ENCODE assay signal across 1 cellular context in the genomic region with DNA sequence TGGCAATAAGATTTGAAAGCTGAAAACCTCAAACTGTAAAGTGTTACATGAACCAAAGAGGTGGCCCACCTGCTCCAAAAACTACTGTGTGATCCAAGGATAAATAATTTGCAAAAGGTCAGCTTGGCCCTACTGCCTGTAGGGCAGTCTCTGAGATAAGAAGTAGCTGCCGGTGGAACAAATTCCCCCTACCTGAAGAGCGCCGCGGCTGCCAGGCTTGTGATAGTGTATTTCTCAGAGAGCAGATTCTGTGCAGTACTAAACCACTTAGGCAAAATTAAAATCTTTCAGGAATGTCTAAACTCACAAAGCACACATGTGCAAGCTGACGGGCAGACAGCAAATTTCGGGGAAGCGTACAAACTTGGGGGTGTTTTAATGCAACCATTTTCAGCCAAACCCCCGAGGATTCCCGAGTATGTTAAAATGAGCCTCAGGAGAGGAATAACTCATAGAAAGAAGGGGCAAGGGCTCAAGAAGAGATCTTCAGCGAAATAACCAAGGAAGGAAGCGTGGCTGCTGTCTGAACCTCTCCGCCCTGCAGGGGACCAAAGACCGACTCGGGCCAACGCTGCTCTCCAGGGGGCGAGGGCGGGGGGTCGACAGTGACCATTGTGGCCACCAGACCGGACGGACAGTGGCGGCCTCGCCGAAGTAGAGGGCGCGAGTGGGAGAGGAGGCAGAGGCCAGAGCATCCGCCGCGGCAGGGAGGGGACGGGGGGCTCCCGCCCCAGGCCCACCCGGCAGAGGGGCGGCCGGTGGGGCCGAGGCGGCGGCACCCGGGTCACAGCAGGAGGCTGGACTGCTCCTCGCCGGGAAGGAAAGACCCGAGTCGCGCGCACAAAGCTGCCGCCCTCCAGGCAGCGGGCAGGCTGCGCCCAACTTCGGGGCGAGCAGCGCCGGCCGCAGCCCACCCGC.
A peak's percentile ranks its signal among the peaks of the same experiment; 100 is the strongest.
TF ChIP-seq lines count a peak whose summit lies in the region.

No MANE protein-coding gene starts in this region.

TF ChIP-seq in HEK293, 187 proteins besides CTCF, POLR2A, EP300 and RAD21 (continued from another document and continues in another):
- TF ChIP-seq, protein P1, sequence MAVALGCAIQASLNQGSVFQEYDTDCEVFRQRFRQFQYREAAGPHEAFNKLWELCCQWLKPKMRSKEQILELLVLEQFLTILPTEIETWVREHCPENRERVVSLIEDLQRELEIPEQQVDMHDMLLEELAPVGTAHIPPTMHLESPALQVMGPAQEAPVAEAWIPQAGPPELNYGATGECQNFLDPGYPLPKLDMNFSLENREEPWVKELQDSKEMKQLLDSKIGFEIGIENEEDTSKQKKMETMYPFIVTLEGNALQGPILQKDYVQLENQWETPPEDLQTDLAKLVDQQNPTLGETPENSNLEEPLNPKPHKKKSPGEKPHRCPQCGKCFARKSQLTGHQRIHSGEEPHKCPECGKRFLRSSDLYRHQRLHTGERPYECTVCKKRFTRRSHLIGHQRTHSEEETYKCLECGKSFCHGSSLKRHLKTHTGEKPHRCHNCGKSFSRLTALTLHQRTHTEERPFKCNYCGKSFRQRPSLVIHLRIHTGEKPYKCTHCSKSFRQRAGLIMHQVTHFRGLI (tag by site-specific recombination; IDR thresholded peaks at IDR 0.05), result no peak
- TF ChIP-seq ZNF514 (tag by site-specific recombination; IDR thresholded peaks at IDR 0.05) (no peak), KLF10 (tag by site-specific recombination; IDR thresholded peaks at IDR 0.05) (no peak), ZFP41 (tag by site-specific recombination; IDR thresholded peaks at IDR 0.05; ENCODE audit: borderline replicate concordance) (no peak), ZNF785 (tag by site-specific recombination; IDR thresholded peaks at IDR 0.05) (no peak), GLIS2 (tag by site-specific recombination; IDR thresholded peaks at IDR 0.05) (peak; percentile 94), RBAK (tag by site-specific recombination; IDR thresholded peaks at IDR 0.05) (no peak), MEIS1 (CRISPR knock-in tag; IDR thresholded peaks at IDR 0.05; ENCODE audit: borderline replicate concordance) (no peak), ZSCAN23 (tag by site-specific recombination; IDR thresholded peaks at IDR 0.05) (no peak), ZNF366 (tag by site-specific recombination; conservative IDR thresholded peaks at IDR 0.05) (no peak), ZNF184 (tag by site-specific recombination; IDR thresholded peaks at IDR 0.05) (no peak), ZBTB48 (tag by site-specific recombination; IDR thresholded peaks at IDR 0.05) (no peak), ZNF174 (tag by site-specific recombination; IDR thresholded peaks at IDR 0.05) (no peak), ZNF10 (tag by site-specific recombination; IDR thresholded peaks at IDR 0.05) (no peak), ZNF274 (IDR thresholded peaks at IDR 0.05; ENCODE audit: low read length) (no peak), ZNF274 (tag by site-specific recombination; IDR thresholded peaks at IDR 0.05; ENCODE audit: borderline replicate concordance) (no peak), ZNF214 (tag by site-specific recombination; IDR thresholded peaks at IDR 0.05; ENCODE audit: borderline replicate concordance) (no peak), ZNF623 (tag by site-specific recombination; IDR thresholded peaks at IDR 0.05) (no peak), ZIC2 (tag by site-specific recombination; IDR thresholded peaks at IDR 0.05) (peak; percentile 74), ZNF621 (tag by site-specific recombination; IDR thresholded peaks at IDR 0.05) (no peak), ZNF211 (tag by site-specific recombination; IDR thresholded peaks at IDR 0.05; ENCODE audit: low read depth) (no peak), ZBTB1 (tag by site-specific recombination; IDR thresholded peaks at IDR 0.05) (no peak), ZNF202 (tag by site-specific recombination; IDR thresholded peaks at IDR 0.05; ENCODE audit: borderline replicate concordance) (no peak), ZNF133 (tag by site-specific recombination; IDR thresholded peaks at IDR 0.05) (no peak), SP3 (tag by site-specific recombination; IDR thresholded peaks at IDR 0.05) (no peak), ZNF707 (tag by site-specific recombination; IDR thresholded peaks at IDR 0.05) (no peak), HOXA7 (CRISPR knock-in tag; IDR thresholded peaks at IDR 0.05; ENCODE audit: borderline replicate concordance) (no peak)
- TF ChIP-seq, protein P2, sequence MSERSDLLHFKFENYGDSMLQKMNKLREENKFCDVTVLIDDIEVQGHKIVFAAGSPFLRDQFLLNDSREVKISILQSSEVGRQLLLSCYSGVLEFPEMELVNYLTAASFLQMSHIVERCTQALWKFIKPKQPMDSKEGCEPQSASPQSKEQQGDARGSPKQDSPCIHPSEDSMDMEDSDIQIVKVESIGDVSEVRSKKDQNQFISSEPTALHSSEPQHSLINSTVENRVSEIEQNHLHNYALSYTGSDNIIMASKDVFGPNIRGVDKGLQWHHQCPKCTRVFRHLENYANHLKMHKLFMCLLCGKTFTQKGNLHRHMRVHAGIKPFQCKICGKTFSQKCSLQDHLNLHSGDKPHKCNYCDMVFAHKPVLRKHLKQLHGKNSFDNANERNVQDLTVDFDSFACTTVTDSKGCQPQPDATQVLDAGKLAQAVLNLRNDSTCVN (tag by site-specific recombination; optimal IDR thresholded peaks at IDR 0.05), result peak; percentile 40
- TF ChIP-seq, protein P3, sequence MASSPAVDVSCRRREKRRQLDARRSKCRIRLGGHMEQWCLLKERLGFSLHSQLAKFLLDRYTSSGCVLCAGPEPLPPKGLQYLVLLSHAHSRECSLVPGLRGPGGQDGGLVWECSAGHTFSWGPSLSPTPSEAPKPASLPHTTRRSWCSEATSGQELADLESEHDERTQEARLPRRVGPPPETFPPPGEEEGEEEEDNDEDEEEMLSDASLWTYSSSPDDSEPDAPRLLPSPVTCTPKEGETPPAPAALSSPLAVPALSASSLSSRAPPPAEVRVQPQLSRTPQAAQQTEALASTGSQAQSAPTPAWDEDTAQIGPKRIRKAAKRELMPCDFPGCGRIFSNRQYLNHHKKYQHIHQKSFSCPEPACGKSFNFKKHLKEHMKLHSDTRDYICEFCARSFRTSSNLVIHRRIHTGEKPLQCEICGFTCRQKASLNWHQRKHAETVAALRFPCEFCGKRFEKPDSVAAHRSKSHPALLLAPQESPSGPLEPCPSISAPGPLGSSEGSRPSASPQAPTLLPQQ (tag by site-specific recombination; IDR thresholded peaks at IDR 0.05), result no peak
- TF ChIP-seq, protein P4, sequence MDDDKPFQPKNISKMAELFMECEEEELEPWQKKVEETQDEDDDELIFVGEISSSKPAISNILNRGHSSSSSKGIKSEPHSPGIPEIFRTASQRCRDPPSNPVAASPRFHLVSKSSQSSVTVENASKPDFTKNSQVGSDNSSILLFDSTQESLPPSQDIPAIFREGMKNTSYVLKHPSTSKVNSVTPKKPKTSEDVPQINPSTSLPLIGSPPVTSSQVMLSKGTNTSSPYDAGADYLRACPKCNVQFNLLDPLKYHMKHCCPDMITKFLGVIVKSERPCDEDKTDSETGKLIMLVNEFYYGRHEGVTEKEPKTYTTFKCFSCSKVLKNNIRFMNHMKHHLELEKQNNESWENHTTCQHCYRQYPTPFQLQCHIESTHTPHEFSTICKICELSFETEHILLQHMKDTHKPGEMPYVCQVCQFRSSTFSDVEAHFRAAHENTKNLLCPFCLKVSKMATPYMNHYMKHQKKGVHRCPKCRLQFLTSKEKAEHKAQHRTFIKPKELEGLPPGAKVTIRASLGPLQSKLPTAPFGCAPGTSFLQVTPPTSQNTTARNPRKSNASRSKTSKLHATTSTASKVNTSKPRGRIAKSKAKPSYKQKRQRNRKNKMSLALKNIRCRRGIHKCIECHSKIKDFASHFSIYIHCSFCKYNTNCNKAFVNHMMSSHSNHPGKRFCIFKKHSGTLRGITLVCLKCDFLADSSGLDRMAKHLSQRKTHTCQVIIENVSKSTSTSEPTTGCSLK (tag by site-specific recombination; IDR thresholded peaks at IDR 0.05), result no peak
- TF ChIP-seq, protein P5, sequence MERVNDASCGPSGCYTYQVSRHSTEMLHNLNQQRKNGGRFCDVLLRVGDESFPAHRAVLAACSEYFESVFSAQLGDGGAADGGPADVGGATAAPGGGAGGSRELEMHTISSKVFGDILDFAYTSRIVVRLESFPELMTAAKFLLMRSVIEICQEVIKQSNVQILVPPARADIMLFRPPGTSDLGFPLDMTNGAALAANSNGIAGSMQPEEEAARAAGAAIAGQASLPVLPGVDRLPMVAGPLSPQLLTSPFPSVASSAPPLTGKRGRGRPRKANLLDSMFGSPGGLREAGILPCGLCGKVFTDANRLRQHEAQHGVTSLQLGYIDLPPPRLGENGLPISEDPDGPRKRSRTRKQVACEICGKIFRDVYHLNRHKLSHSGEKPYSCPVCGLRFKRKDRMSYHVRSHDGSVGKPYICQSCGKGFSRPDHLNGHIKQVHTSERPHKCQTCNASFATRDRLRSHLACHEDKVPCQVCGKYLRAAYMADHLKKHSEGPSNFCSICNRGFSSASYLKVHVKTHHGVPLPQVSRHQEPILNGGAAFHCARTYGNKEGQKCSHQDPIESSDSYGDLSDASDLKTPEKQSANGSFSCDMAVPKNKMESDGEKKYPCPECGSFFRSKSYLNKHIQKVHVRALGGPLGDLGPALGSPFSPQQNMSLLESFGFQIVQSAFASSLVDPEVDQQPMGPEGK (tag by site-specific recombination; IDR thresholded peaks at IDR 0.05), result peak; percentile 42
- TF ChIP-seq, protein P6, sequence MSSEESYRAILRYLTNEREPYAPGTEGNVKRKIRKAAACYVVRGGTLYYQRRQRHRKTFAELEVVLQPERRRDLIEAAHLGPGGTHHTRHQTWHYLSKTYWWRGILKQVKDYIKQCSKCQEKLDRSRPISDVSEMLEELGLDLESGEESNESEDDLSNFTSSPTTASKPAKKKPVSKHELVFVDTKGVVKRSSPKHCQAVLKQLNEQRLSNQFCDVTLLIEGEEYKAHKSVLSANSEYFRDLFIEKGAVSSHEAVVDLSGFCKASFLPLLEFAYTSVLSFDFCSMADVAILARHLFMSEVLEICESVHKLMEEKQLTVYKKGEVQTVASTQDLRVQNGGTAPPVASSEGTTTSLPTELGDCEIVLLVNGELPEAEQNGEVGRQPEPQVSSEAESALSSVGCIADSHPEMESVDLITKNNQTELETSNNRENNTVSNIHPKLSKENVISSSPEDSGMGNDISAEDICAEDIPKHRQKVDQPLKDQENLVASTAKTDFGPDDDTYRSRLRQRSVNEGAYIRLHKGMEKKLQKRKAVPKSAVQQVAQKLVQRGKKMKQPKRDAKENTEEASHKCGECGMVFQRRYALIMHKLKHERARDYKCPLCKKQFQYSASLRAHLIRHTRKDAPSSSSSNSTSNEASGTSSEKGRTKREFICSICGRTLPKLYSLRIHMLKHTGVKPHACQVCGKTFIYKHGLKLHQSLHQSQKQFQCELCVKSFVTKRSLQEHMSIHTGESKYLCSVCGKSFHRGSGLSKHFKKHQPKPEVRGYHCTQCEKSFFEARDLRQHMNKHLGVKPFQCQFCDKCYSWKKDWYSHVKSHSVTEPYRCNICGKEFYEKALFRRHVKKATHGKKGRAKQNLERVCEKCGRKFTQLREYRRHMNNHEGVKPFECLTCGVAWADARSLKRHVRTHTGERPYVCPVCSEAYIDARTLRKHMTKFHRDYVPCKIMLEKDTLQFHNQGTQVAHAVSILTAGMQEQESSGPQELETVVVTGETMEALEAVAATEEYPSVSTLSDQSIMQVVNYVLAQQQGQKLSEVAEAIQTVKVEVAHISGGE (tag by site-specific recombination; conservative IDR thresholded peaks at IDR 0.05; ENCODE audit: low read depth), result no peak
- TF ChIP-seq, protein P7, sequence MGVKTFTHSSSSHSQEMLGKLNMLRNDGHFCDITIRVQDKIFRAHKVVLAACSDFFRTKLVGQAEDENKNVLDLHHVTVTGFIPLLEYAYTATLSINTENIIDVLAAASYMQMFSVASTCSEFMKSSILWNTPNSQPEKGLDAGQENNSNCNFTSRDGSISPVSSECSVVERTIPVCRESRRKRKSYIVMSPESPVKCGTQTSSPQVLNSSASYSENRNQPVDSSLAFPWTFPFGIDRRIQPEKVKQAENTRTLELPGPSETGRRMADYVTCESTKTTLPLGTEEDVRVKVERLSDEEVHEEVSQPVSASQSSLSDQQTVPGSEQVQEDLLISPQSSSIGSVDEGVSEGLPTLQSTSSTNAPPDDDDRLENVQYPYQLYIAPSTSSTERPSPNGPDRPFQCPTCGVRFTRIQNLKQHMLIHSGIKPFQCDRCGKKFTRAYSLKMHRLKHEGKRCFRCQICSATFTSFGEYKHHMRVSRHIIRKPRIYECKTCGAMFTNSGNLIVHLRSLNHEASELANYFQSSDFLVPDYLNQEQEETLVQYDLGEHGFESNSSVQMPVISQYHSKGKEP (tag by site-specific recombination; IDR thresholded peaks at IDR 0.05), result no peak
- TF ChIP-seq, protein P8, sequence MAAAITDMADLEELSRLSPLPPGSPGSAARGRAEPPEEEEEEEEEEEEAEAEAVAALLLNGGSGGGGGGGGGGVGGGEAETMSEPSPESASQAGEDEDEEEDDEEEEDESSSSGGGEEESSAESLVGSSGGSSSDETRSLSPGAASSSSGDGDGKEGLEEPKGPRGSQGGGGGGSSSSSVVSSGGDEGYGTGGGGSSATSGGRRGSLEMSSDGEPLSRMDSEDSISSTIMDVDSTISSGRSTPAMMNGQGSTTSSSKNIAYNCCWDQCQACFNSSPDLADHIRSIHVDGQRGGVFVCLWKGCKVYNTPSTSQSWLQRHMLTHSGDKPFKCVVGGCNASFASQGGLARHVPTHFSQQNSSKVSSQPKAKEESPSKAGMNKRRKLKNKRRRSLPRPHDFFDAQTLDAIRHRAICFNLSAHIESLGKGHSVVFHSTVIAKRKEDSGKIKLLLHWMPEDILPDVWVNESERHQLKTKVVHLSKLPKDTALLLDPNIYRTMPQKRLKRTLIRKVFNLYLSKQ (tag by site-specific recombination; IDR thresholded peaks at IDR 0.05; ENCODE audit: borderline replicate concordance), result no peak
- TF ChIP-seq, protein P9, sequence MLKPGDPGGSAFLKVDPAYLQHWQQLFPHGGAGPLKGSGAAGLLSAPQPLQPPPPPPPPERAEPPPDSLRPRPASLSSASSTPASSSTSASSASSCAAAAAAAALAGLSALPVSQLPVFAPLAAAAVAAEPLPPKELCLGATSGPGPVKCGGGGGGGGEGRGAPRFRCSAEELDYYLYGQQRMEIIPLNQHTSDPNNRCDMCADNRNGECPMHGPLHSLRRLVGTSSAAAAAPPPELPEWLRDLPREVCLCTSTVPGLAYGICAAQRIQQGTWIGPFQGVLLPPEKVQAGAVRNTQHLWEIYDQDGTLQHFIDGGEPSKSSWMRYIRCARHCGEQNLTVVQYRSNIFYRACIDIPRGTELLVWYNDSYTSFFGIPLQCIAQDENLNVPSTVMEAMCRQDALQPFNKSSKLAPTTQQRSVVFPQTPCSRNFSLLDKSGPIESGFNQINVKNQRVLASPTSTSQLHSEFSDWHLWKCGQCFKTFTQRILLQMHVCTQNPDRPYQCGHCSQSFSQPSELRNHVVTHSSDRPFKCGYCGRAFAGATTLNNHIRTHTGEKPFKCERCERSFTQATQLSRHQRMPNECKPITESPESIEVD (tag by site-specific recombination; IDR thresholded peaks at IDR 0.05), result no peak
- TF ChIP-seq, protein P10, sequence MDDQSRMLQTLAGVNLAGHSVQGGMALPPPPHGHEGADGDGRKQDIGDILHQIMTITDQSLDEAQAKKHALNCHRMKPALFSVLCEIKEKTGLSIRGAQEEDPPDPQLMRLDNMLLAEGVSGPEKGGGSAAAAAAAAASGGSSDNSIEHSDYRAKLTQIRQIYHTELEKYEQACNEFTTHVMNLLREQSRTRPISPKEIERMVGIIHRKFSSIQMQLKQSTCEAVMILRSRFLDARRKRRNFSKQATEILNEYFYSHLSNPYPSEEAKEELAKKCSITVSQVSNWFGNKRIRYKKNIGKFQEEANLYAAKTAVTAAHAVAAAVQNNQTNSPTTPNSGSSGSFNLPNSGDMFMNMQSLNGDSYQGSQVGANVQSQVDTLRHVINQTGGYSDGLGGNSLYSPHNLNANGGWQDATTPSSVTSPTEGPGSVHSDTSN (CRISPR knock-in tag; IDR thresholded peaks at IDR 0.05), result 0 out of 2 replicates have a peak, but pooled peaks have one; percentile 55
